In the genomic region with DNA sequence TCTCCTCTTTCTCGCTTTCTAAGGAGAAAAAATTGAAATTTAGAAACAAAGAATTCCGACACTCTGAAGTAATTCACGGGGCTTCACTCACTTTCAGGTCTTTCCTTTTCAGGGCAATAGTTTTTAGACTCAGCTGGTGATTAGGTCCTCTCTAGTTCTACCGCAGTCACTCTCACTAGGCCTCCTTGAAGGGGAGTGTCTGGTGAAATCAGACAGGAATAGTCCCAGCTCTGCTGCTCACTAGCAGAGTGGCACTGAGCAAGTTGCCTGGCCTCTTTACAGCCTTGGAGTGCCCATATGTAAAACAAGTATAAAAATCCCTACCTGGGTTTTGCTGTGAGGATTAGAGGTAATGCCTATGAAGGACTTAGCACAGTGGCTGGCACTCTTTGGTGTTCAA, we compare ENCODE assay signal across 30 cellular contexts.
"Had no signal": no experiment of that assay in that cellular context is flagged by ENCODE, and none has a peak within 500 bp of the region (broad histone marks: within the 10 kb centered on the region; RNA-seq: fewer than 3 reads in every experiment).

No MANE protein-coding gene starts in this region.

- H3K4me2 ChIP-seq: smooth muscle cell had no signal

- ATAC-seq: effector memory CD8-positive, alpha-beta T cell; left lobe of liver; mucosa of descending colon; natural killer cell treated with Interleukin-12 subunit alpha and Interleukin-12 subunit beta and Interleukin-15 and Interleukin-18, amount 100 ng/mL, for 72 hours; sciatic nerve; stimulated activated naive CD8-positive, alpha-beta T cell treated with anti-CD3 and anti-CD28 coated beads, Interleukin-15, amount 100 ng/mL, for 72 hours had no signal

- H3K27ac ChIP-seq: coronary artery, esophagus squamous epithelium, prostate gland, right atrium auricular region, thyroid gland had no signal

- H3K36me3 ChIP-seq: esophagus squamous epithelium, prostate gland, right atrium auricular region, thyroid gland had no signal

- H3K9me3 Mint-ChIP-seq: effector memory CD8-positive, alpha-beta T cell; memory B cell; natural killer cell treated with Interleukin-12 subunit alpha and Interleukin-12 subunit beta and Interleukin-15 and Interleukin-18, amount 100 ng/mL, for 72 hours had no signal

- H3K4me1 Mint-ChIP-seq: memory B cell; naive B cell; stimulated activated naive CD8-positive, alpha-beta T cell treated with anti-CD3 and anti-CD28 coated beads, Interleukin-15, amount 100 ng/mL, for 72 hours had no signal

- H3K27ac Mint-ChIP-seq: effector memory CD8-positive, alpha-beta T cell; memory B cell; mesothelial cell of epicardium; natural killer cell treated with Interleukin-12 subunit alpha and Interleukin-12 subunit beta and Interleukin-15 and Interleukin-18, amount 100 ng/mL, for 72 hours; stimulated activated naive CD8-positive, alpha-beta T cell treated with anti-CD3 and anti-CD28 coated beads, Interleukin-15, amount 100 ng/mL, for 72 hours had no signal

- H3K27me3 ChIP-seq: esophagus squamous epithelium, right atrium auricular region, thyroid gland had no signal

- H3K4me3 ChIP-seq: coronary artery, esophagus squamous epithelium, lung, mucosa of descending colon, prostate gland, right atrium auricular region, smooth muscle cell, thyroid gland had no signal

- FAIRE-seq: endometrium, keratinocyte had no signal

- DNase-seq: dermis blood vessel endothelial cell; effector memory CD8-positive, alpha-beta T cell; erythroblast; esophagus squamous epithelium; foreskin melanocyte; glutamatergic neuron; hypothalamus; mucosa of descending colon; naive B cell; nucleus accumbens; stimulated activated CD4-positive, alpha-beta T cell treated with anti-CD3 and anti-CD28 coated beads, Interleukin-12 subunit alpha, Interleukin-12 subunit beta, amount 100 ng/mL, for 4 hours; stimulated activated CD4-positive, alpha-beta T cell treated with anti-CD3 and anti-CD28 coated beads, Interleukin-1b, Interleukin-23, amount 100 ng/mL, for 48 hours; stimulated activated CD4-positive, alpha-beta T cell treated with anti-CD3 and anti-CD28 coated beads, Interleukin-4, amount 100 ng/mL, for 1 hour; stimulated activated CD8-positive, alpha-beta memory T cell treated with anti-CD3 and anti-CD28 coated beads, Interleukin-4, amount 100 ng/mL, for 48 hours; stimulated activated naive CD4-positive, alpha-beta T cell; stimulated activated naive CD8-positive, alpha-beta T cell treated with anti-CD3 and anti-CD28 coated beads, Interleukin-15, amount 100 ng/mL, for 72 hours; thyroid gland; trophoblast cell had no signal

- H3K36me3 Mint-ChIP-seq: mesothelial cell of epicardium; natural killer cell treated with Interleukin-12 subunit alpha and Interleukin-12 subunit beta and Interleukin-15 and Interleukin-18, amount 100 ng/mL, for 72 hours had no signal

- H3K4me1 ChIP-seq: esophagus squamous epithelium, prostate gland, right atrium auricular region, thyroid gland had no signal

- H3K4me3 Mint-ChIP-seq: effector memory CD8-positive, alpha-beta T cell; memory B cell; mesothelial cell of epicardium; natural killer cell treated with Interleukin-12 subunit alpha and Interleukin-12 subunit beta and Interleukin-15 and Interleukin-18, amount 100 ng/mL, for 72 hours; stimulated activated naive CD8-positive, alpha-beta T cell treated with anti-CD3 and anti-CD28 coated beads, Interleukin-15, amount 100 ng/mL, for 72 hours had no signal

- H3K9me3 ChIP-seq: esophagus squamous epithelium, mucosa of descending colon, prostate gland, right atrium auricular region, thyroid gland had no signal
